ENCODE assay signal across 21 cellular contexts in genomic region chr4:82473621-82474164, GRCh38. TPM values are rescaled to one million over a fixed set of nuclear protein-coding genes. Genes with fewer than 3 reads are reported as not detected.
DNase-seq lines count a peak whose midpoint lies in the region; FAIRE-seq and TF ChIP-seq lines count a peak whose summit lies in the region.
"Had no signal": no experiment of that assay in that cellular context is flagged by ENCODE, and none has a peak within 500 bp of the region (broad histone marks: within the 10 kb centered on the region; RNA-seq: fewer than 3 reads in every experiment).

No MANE protein-coding gene starts in this region.

- H2AFZ ChIP-seq in H1 (ENCODE audit: low read length): no peak overlapping the region
- H2AFZ ChIP-seq in hepatocyte: no peak overlapping the region
- H2AFZ ChIP-seq: GM23338 had no signal

- H3K23ac ChIP-seq in H1 (ENCODE audit: insufficient read length) (no peak overlapping the region), mesendoderm (ENCODE audit: low read length) (no peak overlapping the region)

- H3K4me1 Mint-ChIP-seq in type B pancreatic cell (ENCODE audit: unreplicated experiment): no peaks in the 10 kb centered on the region
- H3K4me1 Mint-ChIP-seq: B cell; CD4-positive, CD25-positive, alpha-beta regulatory T cell had no signal

- H2BK5ac ChIP-seq in H1 (ENCODE audit: low read depth, low read length) (no peak overlapping the region), mesendoderm (ENCODE audit: low read length) (no peak overlapping the region)

- 97% methylated on average over 15 of the region's 15 CpGs; no CpG with 5 or more reads in 1 of the 2 experiments for WGBS in H1 (ENCODE audit: extremely low coverage in 1 of 2, insufficient coverage in 1 of 2, insufficient read length in 1 of 2, insufficient replicate concordance in 2 of 2, low coverage in 1 of 2, low lambda C conversion rate in 2 of 2, missing lambda C conversion rate in 1 of 2), 2 experiments
- no CpG with 5 or more reads among the region's 15 CpGs for WGBS in mesendoderm (ENCODE audit: extremely low coverage, insufficient coverage, low lambda C conversion rate)
- WGBS in hepatocyte (ENCODE audit: low lambda C conversion rate, missing lambda C conversion rate): 97% methylated on average over 15 of the region's 15 CpGs

- H3K27ac Mint-ChIP-seq in type B pancreatic cell: no peak overlapping the region
- H3K27ac Mint-ChIP-seq: B cell; CD4-positive, CD25-positive, alpha-beta regulatory T cell; CD8-positive, alpha-beta T cell; GM23338; HFFc6 had no signal

- peaks cover 6% of the 10 kb centered on the region for H3K9me3 Mint-ChIP-seq in type B pancreatic cell
- H3K9me3 Mint-ChIP-seq: CD4-positive, CD25-positive, alpha-beta regulatory T cell; CD8-positive, alpha-beta T cell; HFFc6 had no signal

- H3K4me1 ChIP-seq in H1 (replicated peaks in 1 of 4; ENCODE audit: control insufficient read depth in 3 of 4, insufficient read depth in 4 of 4, low read length in 3 of 4): 0 out of 7 replicates have a peak, but pooled peaks cover 0 to 2% (median 0%) of the 10 kb centered on the region in 4 experiments
- peaks cover 2% of the 10 kb centered on the region for H3K4me1 ChIP-seq in mesendoderm (ENCODE audit: control insufficient read depth, low read depth, low read length)
- no peaks in the 10 kb centered on the region for H3K4me1 ChIP-seq in hepatocyte (ENCODE audit: insufficient read depth)
- H3K4me1 ChIP-seq: BLaER1 had no signal

- H2BK20ac ChIP-seq in H1 (ENCODE audit: low read length): no peak overlapping the region

- H3K79me2 ChIP-seq in H1 (ENCODE audit: control insufficient read depth in 1 of 2, insufficient read depth in 2 of 2, low read length in 2 of 2): no peaks in the 10 kb centered on the region
- no peaks in the 10 kb centered on the region for H3K79me2 ChIP-seq in mesendoderm (ENCODE audit: control insufficient read depth, insufficient read depth, low read length)
- H3K79me2 ChIP-seq in hepatocyte: no peaks in the 10 kb centered on the region

- H3K18ac ChIP-seq in H1 (ENCODE audit: extremely low read depth, low read length) (no peak overlapping the region), mesendoderm (ENCODE audit: low read length) (no peak overlapping the region)

- H3K27me3 ChIP-seq in H1 (replicated peaks in 1 of 4; ENCODE audit: control insufficient read depth in 3 of 4, extremely low read depth in 1 of 4, insufficient read depth in 3 of 4, low read length in 3 of 4) (no peaks in the 10 kb centered on the region), mesendoderm (ENCODE audit: insufficient read depth, low read length, poor library complexity) (no peaks in the 10 kb centered on the region), hepatocyte (no peaks in the 10 kb centered on the region)
- H3K27me3 ChIP-seq: BLaER1 had no signal

- POLR2A ChIA-PET in H1 (lab: Charles Lee; ENCODE audit: partially characterized antibody): interaction anchor here (0.7 to 1.8 kb wide), 5 partner anchors 9 to 151 kb away, joined by 3 to 5 read pairs (median 4); no protein-coding TSS in a partner anchor

- DNase-seq in H1 (ENCODE audit: low read depth in 1 of 2, low spot score in 2 of 2) (no peak), mesendoderm (no peak), type B pancreatic cell (ENCODE audit: extremely low spot score, unreplicated experiment) (peak; percentile 36), hepatocyte (ENCODE audit: low spot score) (no peak), KBM-7 (no peak), NCI-H1105 treated with DMSO at 0.1 percent for 48 hours (lab: John Stamatoyannopoulos, UW) (no peak)
- DNase-seq: Caco-2; CD4-positive, CD25-positive, alpha-beta regulatory T cell; DMS153; DND-41; GDM1; HFFc6 had no signal

- H2AK5ac ChIP-seq in H1 (ENCODE audit: low read depth, low read length) (no peak overlapping the region), mesendoderm (ENCODE audit: low read length) (no peak overlapping the region)

- TF ChIP-seq CTCF in H1 (IDR thresholded peaks at IDR 0.05; ENCODE audit: control extremely low read depth in 1 of 3, insufficient read depth in 1 of 3, low read depth in 1 of 3, low read length in 3 of 3) (no peak), type B pancreatic cell (conservative IDR thresholded peaks at IDR 0.05) (no peak), hepatocyte (IDR thresholded peaks at IDR 0.05; ENCODE audit: poor library complexity) (no peak)

- no peak for FAIRE-seq in H1 (lab: Jason Lieb, UNC)
- FAIRE-seq: A204.1, GM12891, H54 had no signal

- H2BK120ac ChIP-seq in H1 (replicated peaks; ENCODE audit: low read depth, low read length) (no peak overlapping the region), mesendoderm (ENCODE audit: low read depth, low read length) (peak overlapping the region; percentile 62)

- H4K20me1 ChIP-seq in H1 (replicated peaks in 1 of 2; ENCODE audit: control insufficient read depth in 1 of 2, insufficient read depth in 2 of 2, low read length in 2 of 2) (no peaks in the 10 kb centered on the region), hepatocyte (ENCODE audit: insufficient read depth, poor library complexity, severe bottlenecking) (no peaks in the 10 kb centered on the region)
- H4K20me1 ChIP-seq: BLaER1 had no signal

- CTCF ChIA-PET in H1 (lab: Charles Lee; ENCODE audit: partially characterized antibody): interaction anchor here (0.8 to 3.1 kb wide), 3 partner anchors 9 to 265 kb away, joined by 3 to 20 read pairs (median 3); no protein-coding TSS in a partner anchor

- H3K9me2 ChIP-seq in hepatocyte (replicated peaks; ENCODE audit: insufficient read depth): no peaks in the 10 kb centered on the region

- H3K9me3 ChIP-seq in H1 (ENCODE audit: insufficient read depth in 2 of 2, low read depth in 1 of 2, low read length in 1 of 2) (no peaks in the 10 kb centered on the region), hepatocyte (ENCODE audit: low read depth) (no peaks in the 10 kb centered on the region)
- H3K9me3 ChIP-seq: BLaER1, Caco-2, HAP-1 had no signal

- H3K4me3 ChIP-seq in H1 (ENCODE audit: extremely low read depth in 1 of 4, insufficient read depth in 2 of 4, low read depth in 3 of 4, low read length in 4 of 4): no peak overlapping the region
- no peak overlapping the region for H3K4me3 ChIP-seq in mesendoderm (ENCODE audit: low read length)
- H3K4me3 ChIP-seq in hepatocyte: no peak overlapping the region
- H3K4me3 ChIP-seq: BLaER1, GM23338, HAP-1 had no signal

- no peak for TF ChIP-seq RAD21 in H1 (IDR thresholded peaks at IDR 0.05 in 1 of 2, conservative IDR thresholded peaks at IDR 0.05 in 1 of 2; ENCODE audit: low read depth in 2 of 2, low read length in 2 of 2)

- H3K36me3 Mint-ChIP-seq in type B pancreatic cell: no peaks in the 10 kb centered on the region

- H3K56ac ChIP-seq in H1 (replicated peaks; ENCODE audit: insufficient read length, low read depth, low read length): no peak overlapping the region
- no peak overlapping the region for H3K56ac ChIP-seq in mesendoderm (ENCODE audit: low read length)

- in situ Hi-C loops in KBM-7 (cut with MboI; ENCODE audit: low pct_unique_long_range_greater_than_20kb, low sequenced_read_pairs): no loop called here

- no peak; a peak in 1 of 3 replicates for TF ChIP-seq POLR2A in H1 (IDR thresholded peaks at IDR 0.05; ENCODE audit: control extremely low read depth in 1 of 2, low read depth in 2 of 2, low read length in 2 of 2)

- H2BK15ac ChIP-seq in H1 (ENCODE audit: low read length) (no peak overlapping the region), mesendoderm (replicated peaks; ENCODE audit: low read depth) (no peak overlapping the region)

- H3K23me2 ChIP-seq in H1 (ENCODE audit: low read depth, low read length): no peaks in the 10 kb centered on the region

- no peak overlapping the region for H3K4me3 Mint-ChIP-seq in type B pancreatic cell
- H3K4me3 Mint-ChIP-seq: B cell; CD4-positive, CD25-positive, alpha-beta regulatory T cell; CD8-positive, alpha-beta T cell; GM23338; HFFc6 had no signal

- no peak overlapping the region for H4K8ac ChIP-seq in H1 (ENCODE audit: extremely low read depth, insufficient read depth, low read length)
- no peak overlapping the region for H4K8ac ChIP-seq in mesendoderm (ENCODE audit: low read depth, low read length)

- H3K27me3 Mint-ChIP-seq in type B pancreatic cell: peaks cover 4% of the 10 kb centered on the region
- H3K27me3 Mint-ChIP-seq: B cell; CD4-positive, CD25-positive, alpha-beta regulatory T cell had no signal

- H3K14ac ChIP-seq in H1 (ENCODE audit: insufficient read length): no peak overlapping the region

- no peak overlapping the region for H4K91ac ChIP-seq in H1 (replicated peaks; ENCODE audit: insufficient read length, low read length)

- H4K5ac ChIP-seq in H1 (ENCODE audit: insufficient read length, low read depth, low read length): no peak overlapping the region
- H4K5ac ChIP-seq in mesendoderm (ENCODE audit: low read length): no peak overlapping the region

- no peaks in the 10 kb centered on the region for H3K79me1 ChIP-seq in H1 (ENCODE audit: low read depth, low read length)
- H3K79me1 ChIP-seq in mesendoderm (ENCODE audit: low read length): no peaks in the 10 kb centered on the region

- H3K9ac ChIP-seq in H1 (replicated peaks in 1 of 4; ENCODE audit: extremely low read depth in 1 of 4, low read depth in 3 of 4, low read length in 3 of 4): no peak overlapping the region
- H3K9ac ChIP-seq in mesendoderm (ENCODE audit: low read length): no peak overlapping the region
- H3K9ac ChIP-seq: BLaER1 had no signal

- no peak overlapping the region for H3K4ac ChIP-seq in H1 (replicated peaks; ENCODE audit: insufficient read length, low read depth, low read length)
- H3K4ac ChIP-seq in mesendoderm (ENCODE audit: low read depth, low read length): no peak overlapping the region

- H3K4me2 ChIP-seq in H1 (ENCODE audit: insufficient read depth in 1 of 2, low read depth in 2 of 2, low read length in 2 of 2): no peak overlapping the region
- no peak overlapping the region for H3K4me2 ChIP-seq in mesendoderm (ENCODE audit: low read length)
- H3K4me2 ChIP-seq in hepatocyte: no peak overlapping the region
- H3K4me2 ChIP-seq: BLaER1, GM23338 had no signal

- H3K27ac ChIP-seq in H1 (ENCODE audit: low read depth, low read length) (no peak overlapping the region), mesendoderm (ENCODE audit: low read depth, low read length) (peak overlapping the region; percentile 29), hepatocyte (no peak overlapping the region)
- H3K27ac ChIP-seq: BLaER1, C4-2B had no signal

- no peak overlapping the region for H2BK12ac ChIP-seq in H1 (ENCODE audit: low read depth, low read length)

- no peak for TF ChIP-seq EP300 in H1 (IDR thresholded peaks at IDR 0.05; ENCODE audit: borderline replicate concordance in 1 of 2, low read depth in 2 of 2, low read length in 2 of 2)

- H3K36me3 ChIP-seq in H1 (ENCODE audit: control insufficient read depth in 2 of 4, insufficient read depth in 4 of 4, low read length in 3 of 4): no peaks in the 10 kb centered on the region
- no peaks in the 10 kb centered on the region for H3K36me3 ChIP-seq in mesendoderm (ENCODE audit: control insufficient read depth, insufficient read depth, low read length)
- no peaks in the 10 kb centered on the region for H3K36me3 ChIP-seq in hepatocyte (replicated peaks; ENCODE audit: insufficient read depth, low read depth)
- H3K36me3 ChIP-seq: HAP-1 had no signal

RNA-seq across cellular contexts. Expression of gene ENOPH1, which starts 43.3 kb away (rescaled TPM):
- 83.0 and 89.3 TPM in 2 replicates for total RNA-seq in H1 (2021; fragmentation: NEBNext Ultra II Directional; extraction: Animal tissue kit (Norgen Biotek cat#: 25700))
- polyA plus RNA-seq in H1 (2011; rRNA removed) (19.7 and 25.1 TPM in 2 replicates), hepatocyte (27.4 and 35.9 TPM in 2 replicates)
- polyA plus RNA-seq in H1 (2011; cell fraction: cytosol; rRNA removed): 34.9 TPM
- polyA plus RNA-seq in H1 (2011; cell fraction: nucleus; rRNA removed): 22.6 TPM
- 61.7 to 75.0 TPM (median 64.4 TPM) in 4 replicates for polyA plus RNA-seq in H1 (2012, experiment 1 of 2)
- polyA plus RNA-seq in H1 (2012, experiment 2 of 2): 15.3 TPM
- 49.3 TPM for polyA plus RNA-seq in H1 (2013, experiment 1 of 2)
- 49.9 TPM for polyA plus RNA-seq in H1 (2013, experiment 2 of 2)
- 19.9 and 22.3 TPM in 2 replicates for polyA minus RNA-seq in H1 (2011; rRNA and poly(A)+ RNA removed)
- 19.0 TPM for polyA minus RNA-seq in H1 (2011; cell fraction: cytosol; rRNA and poly(A)+ RNA removed)
- 23.6 TPM for polyA minus RNA-seq in H1 (2011; cell fraction: nucleus; rRNA and poly(A)+ RNA removed)
- 65.7 TPM for polyA plus RNA-seq in mesendoderm (2013, experiment 1 of 2)
- 66.6 TPM for polyA plus RNA-seq in mesendoderm (2013, experiment 2 of 2)
- total RNA-seq in type B pancreatic cell (ENCODE audit: low replicate concordance) (33.1 and 35.6 TPM in 2 replicates), hepatocyte (51.9 and 59.6 TPM in 2 replicates)

RNA-seq across cellular contexts. Expression of gene HNRNPDL, which starts 43.4 kb away (rescaled TPM):
- total RNA-seq in H1 (2021; fragmentation: NEBNext Ultra II Directional; extraction: Animal tissue kit (Norgen Biotek cat#: 25700)): 408 and 411 TPM in 2 replicates
- polyA plus RNA-seq in H1 (2011; rRNA removed): 133 and 197 TPM in 2 replicates
- polyA plus RNA-seq in H1 (2011; cell fraction: cytosol; rRNA removed): 371 TPM
- polyA plus RNA-seq in H1 (2011; cell fraction: nucleus; rRNA removed): 158 TPM
- polyA plus RNA-seq in H1 (2012, experiment 1 of 2): 321 to 400 TPM (median 352 TPM) in 4 replicates
- polyA plus RNA-seq in H1 (2012, experiment 2 of 2): 68.1 TPM
- 392 TPM for polyA plus RNA-seq in H1 (2013, experiment 1 of 2)
- polyA plus RNA-seq in H1 (2013, experiment 2 of 2): 386 TPM
- polyA minus RNA-seq in H1 (2011; rRNA and poly(A)+ RNA removed): 31.2 and 33.1 TPM in 2 replicates
- polyA minus RNA-seq in H1 (2011; cell fraction: cytosol; rRNA and poly(A)+ RNA removed): 81.2 TPM
- polyA minus RNA-seq in H1 (2011; cell fraction: nucleus; rRNA and poly(A)+ RNA removed): 136 TPM
- polyA plus RNA-seq in mesendoderm (2013, experiment 1 of 2): 533 TPM
- polyA plus RNA-seq in mesendoderm (2013, experiment 2 of 2): 528 TPM
- 267 and 448 TPM in 2 replicates for total RNA-seq in type B pancreatic cell (ENCODE audit: low replicate concordance)
- total RNA-seq in hepatocyte: 268 and 272 TPM in 2 replicates
- polyA plus RNA-seq in hepatocyte: 170 and 187 TPM in 2 replicates
